In the genomic region with DNA sequence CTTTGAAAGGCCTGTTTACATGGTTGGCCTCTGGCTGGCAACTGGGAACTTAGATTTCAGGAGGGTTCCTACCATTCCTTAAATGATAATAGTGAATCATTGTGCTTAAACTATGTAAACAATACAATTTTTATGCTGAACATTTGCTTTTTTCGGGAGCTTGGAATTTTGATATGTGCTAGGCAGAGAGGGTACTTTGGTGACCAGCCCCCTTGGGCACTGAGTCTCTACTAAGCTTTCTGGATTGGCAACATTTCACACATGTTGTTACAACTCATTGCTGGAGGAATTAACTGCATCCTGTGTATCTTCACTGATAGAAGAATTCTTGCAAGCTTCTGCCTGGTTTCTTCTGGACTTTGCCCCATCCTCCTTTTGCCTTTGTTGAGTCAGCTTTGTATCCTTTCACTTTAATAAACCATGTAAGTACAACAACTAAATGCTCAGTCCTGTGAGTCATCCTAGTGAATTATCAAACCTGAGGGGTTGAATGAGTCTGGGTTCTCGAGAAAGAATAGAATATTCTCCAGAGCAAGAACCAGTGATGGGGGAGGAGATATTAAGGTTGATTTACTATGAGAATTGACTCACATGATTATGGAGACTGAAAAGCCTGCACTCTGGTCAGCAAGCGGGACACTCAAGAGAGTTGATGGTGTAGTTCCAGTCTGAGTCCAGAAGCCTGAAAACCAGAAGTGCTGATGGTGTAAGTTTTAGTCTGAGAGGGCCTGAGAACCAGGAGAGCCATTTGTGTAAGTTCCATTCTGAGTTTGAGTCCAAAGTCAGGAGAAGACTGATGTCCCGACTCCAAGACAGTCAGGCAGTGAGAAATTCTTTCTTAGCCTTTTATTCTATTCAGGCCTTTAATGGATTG, we compare ENCODE assay signal across 2 cellular contexts.
A peak's percentile ranks its signal among the peaks of the same experiment; 100 is the strongest.
TF ChIP-seq lines count a peak whose summit lies in the region.

No MANE protein-coding gene starts in this region.

TF ChIP-seq in IMR-90, 13 proteins besides CTCF, POLR2A, EP300 and RAD21:
- TF ChIP-seq MXI1 (IDR thresholded peaks at IDR 0.05; ENCODE audit: borderline replicate concordance, low read depth, low read length) = no peak
- TF ChIP-seq FOS (IDR thresholded peaks at IDR 0.05; ENCODE audit: low read depth, low read length) = peak; percentile 69; the same call in 1 of the 2 replicates
- TF ChIP-seq, protein P1, sequence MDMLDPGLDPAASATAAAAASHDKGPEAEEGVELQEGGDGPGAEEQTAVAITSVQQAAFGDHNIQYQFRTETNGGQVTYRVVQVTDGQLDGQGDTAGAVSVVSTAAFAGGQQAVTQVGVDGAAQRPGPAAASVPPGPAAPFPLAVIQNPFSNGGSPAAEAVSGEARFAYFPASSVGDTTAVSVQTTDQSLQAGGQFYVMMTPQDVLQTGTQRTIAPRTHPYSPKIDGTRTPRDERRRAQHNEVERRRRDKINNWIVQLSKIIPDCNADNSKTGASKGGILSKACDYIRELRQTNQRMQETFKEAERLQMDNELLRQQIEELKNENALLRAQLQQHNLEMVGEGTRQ (IDR thresholded peaks at IDR 0.05; ENCODE audit: low read depth, low read length) = no peak
- TF ChIP-seq, protein P2, sequence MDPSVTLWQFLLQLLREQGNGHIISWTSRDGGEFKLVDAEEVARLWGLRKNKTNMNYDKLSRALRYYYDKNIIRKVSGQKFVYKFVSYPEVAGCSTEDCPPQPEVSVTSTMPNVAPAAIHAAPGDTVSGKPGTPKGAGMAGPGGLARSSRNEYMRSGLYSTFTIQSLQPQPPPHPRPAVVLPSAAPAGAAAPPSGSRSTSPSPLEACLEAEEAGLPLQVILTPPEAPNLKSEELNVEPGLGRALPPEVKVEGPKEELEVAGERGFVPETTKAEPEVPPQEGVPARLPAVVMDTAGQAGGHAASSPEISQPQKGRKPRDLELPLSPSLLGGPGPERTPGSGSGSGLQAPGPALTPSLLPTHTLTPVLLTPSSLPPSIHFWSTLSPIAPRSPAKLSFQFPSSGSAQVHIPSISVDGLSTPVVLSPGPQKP (IDR thresholded peaks at IDR 0.05; ENCODE audit: borderline replicate concordance, low read depth, low read length) = no peak
- TF ChIP-seq NFE2L2 (IDR thresholded peaks at IDR 0.05; ENCODE audit: low read depth, low read length) = no peak
- TF ChIP-seq CEBPB (IDR thresholded peaks at IDR 0.05; ENCODE audit: low read depth, low read length) = 0 out of 2 replicates have a peak, but pooled peaks have one; percentile 4
- TF ChIP-seq MAFK (IDR thresholded peaks at IDR 0.05; ENCODE audit: low read depth, low read length) = peak; percentile 64; the same call in 1 of the 2 replicates
- TF ChIP-seq RFX5 (IDR thresholded peaks at IDR 0.05; ENCODE audit: low read depth, low read length) = no peak
- TF ChIP-seq RCOR1 (IDR thresholded peaks at IDR 0.05; ENCODE audit: insufficient replicate concordance, low read length) = no peak
- TF ChIP-seq MAZ (IDR thresholded peaks at IDR 0.05; ENCODE audit: borderline replicate concordance, low read depth, low read length) = no peak
- TF ChIP-seq SMC3 (IDR thresholded peaks at IDR 0.05; ENCODE audit: low read depth, low read length) = no peak
- no peak for TF ChIP-seq CHD1 (IDR thresholded peaks at IDR 0.05; ENCODE audit: low read depth, low read length)
- TF ChIP-seq BHLHE40 (IDR thresholded peaks at IDR 0.05; ENCODE audit: low read depth, low read length) = no peak

TF ChIP-seq in HepG2, 621 proteins besides CTCF, POLR2A, EP300 and RAD21:
- TF ChIP-seq MAFK (conservative IDR thresholded peaks at IDR 0.05 in 1 of 2, IDR thresholded peaks at IDR 0.05 in 1 of 2; ENCODE audit: low read length in 2 of 2) (0 out of 4 replicates have a peak, but pooled peaks of 1 of the 2 experiments have one; percentile 19), FOSL2 (CRISPR knock-in tag; IDR thresholded peaks at IDR 0.05) (peak; percentile 1; the same call in 1 of the 2 replicates), PHB2 (IDR thresholded peaks at IDR 0.05; ENCODE audit: partially characterized antibody) (no peak)
TF ChIP-seq in HepG2: peak in this region for 2.
